In genomic region chr12:16189849-16190248, GRCh38 we compare ENCODE assay signal across 12 cellular contexts.
DNase-seq lines count a peak whose midpoint lies in the region; ATAC-seq, FAIRE-seq and TF ChIP-seq lines count a peak whose summit lies in the region.
"Had no signal": no experiment of that assay in that cellular context is flagged by ENCODE, and none has a peak within 500 bp of the region (broad histone marks: within the 10 kb centered on the region; RNA-seq: fewer than 3 reads in every experiment).

No MANE protein-coding gene starts in this region.

- no peak overlapping the region for H3K4me3 ChIP-seq in bronchial epithelial cell (ENCODE audit: low read depth, low read length)
- H3K4me3 ChIP-seq: thoracic aorta had no signal

- DNase-seq in NCI-H1417 (lab: John Stamatoyannopoulos, UW) (peak in 2 of 3 experiments; percentile 21 to 37), NCI-H1417 treated with DMSO at 0.1 percent for 48 hours (lab: John Stamatoyannopoulos, UW) (no peak), NCI-H146 treated with DMSO at 0.1 percent for 48 hours (lab: John Stamatoyannopoulos, UW; ENCODE audit: unreplicated experiment) (peak; percentile 94), bronchial epithelial cell (ENCODE audit: low read depth) (peak; percentile 39), renal cortical epithelial cell (ENCODE audit: low read depth) (peak; percentile 49)
- DNase-seq: occipital lobe had no signal

- peak; percentile 45 for TF ChIP-seq CTCF in bronchial epithelial cell (IDR thresholded peaks at IDR 0.05; ENCODE audit: insufficient read depth, low read length, severe bottlenecking)

- H3K36me3 ChIP-seq in bronchial epithelial cell (ENCODE audit: control insufficient read depth, insufficient read depth, low read length): no peaks in the 10 kb centered on the region
- H3K36me3 ChIP-seq: thoracic aorta had no signal

- H3K27me3 ChIP-seq in bronchial epithelial cell (ENCODE audit: control insufficient read depth, insufficient read depth, low read length): no peaks in the 10 kb centered on the region

- no peak for ATAC-seq in GM21576 (IDR thresholded peaks at IDR 0.05; ENCODE audit: unreplicated experiment)
- no peak for ATAC-seq in GM21528 (IDR thresholded peaks at IDR 0.05; ENCODE audit: low FRiP score, unreplicated experiment)
- ATAC-seq in GM21723 (IDR thresholded peaks at IDR 0.05; ENCODE audit: unreplicated experiment): no peak

- FAIRE-seq in bronchial epithelial cell (lab: Jason Lieb, UNC): no peak
- FAIRE-seq: A204.1, colon had no signal
